In genomic region chr1:237709355-237709754, GRCh38 we compare ENCODE assay signal across 23 cellular contexts.
DNase-seq lines count a peak whose midpoint lies in the region; ATAC-seq, FAIRE-seq and TF ChIP-seq lines count a peak whose summit lies in the region.
"Had no signal": no experiment of that assay in that cellular context is flagged by ENCODE, and none has a peak within 500 bp of the region (broad histone marks: within the 10 kb centered on the region; RNA-seq: fewer than 3 reads in every experiment).

No MANE protein-coding gene starts in this region.

- DNase-seq in NCI-H510A treated with DMSO at 0.1 percent for 48 hours (lab: John Stamatoyannopoulos, UW) (peak; percentile 41), NCI-H510A (lab: John Stamatoyannopoulos, UW) (no peak), NCI-H69 (lab: John Stamatoyannopoulos, UW) (peak; percentile 11), right lobe of liver (no peak), small intestine (peak; percentile 85), globus pallidus (ENCODE audit: low spot score) (no peak), cerebellar cortex (ENCODE audit: low spot score) (no peak)
- no peak for DNase-seq in activated CD4-positive, alpha-beta T cell treated with anti-CD3 and anti-CD28 coated beads, Interleukin-2, amount 50 U/mL, for 1 hour
- DNase-seq: 8988T, ACHN, DMS153, H9, HFFc6, KBM-7, NCI-H1417, NCI-H187, NCI-H446, NCI-H526 treated with DMSO at 0.1 percent for 48 hours, Right ventricle myocardium superior, RPMI8226 had no signal

- no peak overlapping the region for H3K27ac ChIP-seq in right lobe of liver
- no peak overlapping the region for H3K27ac ChIP-seq in small intestine (ENCODE audit: low read depth in 1 of 2, low read length in 1 of 2)

- 29% methylated on average over 3 of the region's 3 CpGs for WGBS in right lobe of liver (ENCODE audit: insufficient coverage, low coverage, low lambda C conversion rate, missing lambda C conversion rate)
- 3 to 59% (median 36%) methylated on average over 3 of the region's 3 CpGs for WGBS in small intestine, 3 donors

- no peak for TF ChIP-seq CTCF in right lobe of liver (IDR thresholded peaks at IDR 0.05)

- FAIRE-seq in small intestine (lab: Jason Lieb, UNC), result no peak
- FAIRE-seq: GM18507, HTR-8/SVneo had no signal

- no peak for TF ChIP-seq POLR2A in right lobe of liver (IDR thresholded peaks at IDR 0.05)

- no peak overlapping the region for H3K4me3 ChIP-seq in right lobe of liver
- no peak overlapping the region for H3K4me3 ChIP-seq in small intestine (ENCODE audit: low read depth in 1 of 2, low read length in 2 of 2)
- H3K4me3 ChIP-seq: GM23338 had no signal

- no peaks in the 10 kb centered on the region for H3K9me3 ChIP-seq in right lobe of liver
- H3K9me3 ChIP-seq in small intestine (ENCODE audit: control insufficient read depth, low read depth), result no peaks in the 10 kb centered on the region

- H3K36me3 ChIP-seq in right lobe of liver (no peaks in the 10 kb centered on the region), small intestine (ENCODE audit: control insufficient read depth in 2 of 2, insufficient read depth in 2 of 2, low read length in 2 of 2) (no peaks in the 10 kb centered on the region)

- intact Hi-C loops in right lobe of liver (cut with DNase I), result no loop called here

- no peaks in the 10 kb centered on the region for H3K4me1 ChIP-seq in right lobe of liver
- H3K4me1 ChIP-seq in small intestine (ENCODE audit: control insufficient read depth in 2 of 2, insufficient read depth in 1 of 2, low read depth in 1 of 2, low read length in 1 of 2), result no peaks in the 10 kb centered on the region

- no peaks in the 10 kb centered on the region for H3K27me3 ChIP-seq in right lobe of liver
- H3K27me3 ChIP-seq in small intestine (ENCODE audit: control insufficient read depth in 2 of 2, insufficient read depth in 2 of 2, low read length in 2 of 2), result no peaks in the 10 kb centered on the region

- peak; percentile 65 to 93 (median 75) for ATAC-seq in right lobe of liver
- ATAC-seq: GM23338 had no signal

Comparison
In these comparisons a context has a peak if more than half of its experiments do, and no peak if none do; other contexts are left out.
1. DNase-seq: peak in NCI-H510A treated with DMSO at 0.1 percent for 48 hours (single experiment), NCI-H69 (single experiment) and small intestine (single experiment); none in NCI-H510A (single experiment), right lobe of liver (0 of 3), globus pallidus (single experiment), cerebellar cortex (single experiment) and activated CD4-positive, alpha-beta T cell treated with anti-CD3 and anti-CD28 coated beads, Interleukin-2, amount 50 U/mL, for 1 hour (single experiment).